8 cellular contexts compared by ENCODE assay signal in the genomic region with DNA sequence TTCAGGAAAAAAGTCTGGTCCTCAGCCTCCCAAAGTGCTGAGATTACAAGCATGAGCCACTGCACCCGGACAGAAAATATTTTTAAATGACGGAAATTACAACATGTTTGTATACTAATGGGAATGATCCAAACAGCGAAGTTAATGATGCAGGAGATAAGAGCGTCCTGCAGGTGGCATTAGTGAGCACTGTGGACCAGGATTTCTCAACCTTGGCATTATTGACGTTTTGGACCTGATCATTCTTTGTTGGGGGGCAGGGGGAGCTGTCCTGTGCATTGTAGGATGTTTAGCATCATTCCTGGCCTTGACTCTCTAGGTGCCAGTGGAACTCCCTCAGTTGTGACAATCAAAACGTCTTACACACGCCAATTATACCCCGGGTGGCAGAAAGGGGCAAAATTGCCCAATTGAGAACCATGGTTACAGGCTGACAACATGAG. TPM values are rescaled to one million over a fixed set of nuclear protein-coding genes. Genes with fewer than 3 reads are reported as not detected.
DNase-seq lines count a peak whose midpoint lies in the region; ATAC-seq and TF ChIP-seq lines count a peak whose summit lies in the region.

No MANE protein-coding gene starts in this region.

- H3K27me3 Mint-ChIP-seq in progenitor cell of endocrine pancreas: no peaks in the 10 kb centered on the region

- DNase-seq in SIG-M5 treated with dmso at 0.1 percent for 504 hours (lab: John Stamatoyannopoulos, UW; ENCODE audit: unreplicated experiment) (peak; percentile 31), SIG-M5 (lab: John Stamatoyannopoulos, UW) (no peak), M059J (ENCODE audit: low read depth) (peak; percentile 26), activated T-cell treated with anti-CD3 and anti-CD28 coated beads for 4 hours (peak; percentile 16), globus pallidus (ENCODE audit: low spot score) (peak; percentile 13), progenitor cell of endocrine pancreas (ENCODE audit: low spot score, unreplicated experiment) (no peak)

- no peak overlapping the region for H3K4me3 Mint-ChIP-seq in progenitor cell of endocrine pancreas (ENCODE audit: low read depth)

- H3K4me1 Mint-ChIP-seq in progenitor cell of endocrine pancreas (ENCODE audit: low read depth): peaks cover 3% of the 10 kb centered on the region

- peaks cover 16% of the 10 kb centered on the region for H3K36me3 Mint-ChIP-seq in progenitor cell of endocrine pancreas (ENCODE audit: insufficient read depth)

- no peaks in the 10 kb centered on the region for H3K9me3 Mint-ChIP-seq in progenitor cell of endocrine pancreas (ENCODE audit: low read depth)

- no peak for ATAC-seq in HG03378 (IDR thresholded peaks at IDR 0.05; ENCODE audit: unreplicated experiment)
- no peak for ATAC-seq in GM18873 (IDR thresholded peaks at IDR 0.05; ENCODE audit: low FRiP score, unreplicated experiment)

- peak; percentile 68 for TF ChIP-seq CTCF in progenitor cell of endocrine pancreas (IDR thresholded peaks at IDR 0.05; ENCODE audit: unreplicated experiment)

- H3K27ac Mint-ChIP-seq in progenitor cell of endocrine pancreas: no peak overlapping the region

RNA-seq across cellular contexts. Expression of gene SCFD1, which starts 34.1 kb away (rescaled TPM):
- total RNA-seq in M059J (2014; rRNA removed; shearing (Covaris generic)): 70.3 and 74.2 TPM in 2 replicates
- total RNA-seq in progenitor cell of endocrine pancreas: 90.9 and 97.6 TPM in 2 replicates

Comparison
In these comparisons a context has a peak if more than half of its experiments do, and no peak if none do; other contexts are left out.
1. DNase-seq: peak in SIG-M5 treated with dmso at 0.1 percent for 504 hours (single experiment), M059J (single experiment), activated T-cell treated with anti-CD3 and anti-CD28 coated beads for 4 hours (single experiment) and globus pallidus (single experiment); none in SIG-M5 (single experiment) and progenitor cell of endocrine pancreas (single experiment).